In genomic region chr4:69025191-69025998, GRCh38 we compare ENCODE assay signal across 8 cellular contexts.
DNase-seq lines count a peak whose midpoint lies in the region; ATAC-seq and TF ChIP-seq lines count a peak whose summit lies in the region.

No MANE protein-coding gene starts in this region.

- no peaks in the 10 kb centered on the region for H3K4me1 Mint-ChIP-seq in CD8-positive, alpha-beta memory T cell

- POLR2A ChIA-PET in HEK293T (lab: Yijun Ruan, JAX), result interaction anchor here (0.6 kb wide), 1 partner anchor 568 kb away, joined by 3 read pairs; no protein-coding TSS in a partner anchor
- POLR2A ChIA-PET in CD8-positive, alpha-beta memory T cell (lab: Charles Lee), result no interaction called here

- H3K9me3 Mint-ChIP-seq in CD8-positive, alpha-beta memory T cell, result peaks cover 0 to 3% (median 0%) of the 10 kb centered on the region in 5 donors

- no peak overlapping the region for H3K4me3 Mint-ChIP-seq in CD8-positive, alpha-beta memory T cell

- peak; percentile 88 for ATAC-seq in GM18498 (IDR thresholded peaks at IDR 0.05; ENCODE audit: unreplicated experiment)

- no peaks in the 10 kb centered on the region for H3K36me3 ChIP-seq in NT2/D1 (ENCODE audit: insufficient read depth, insufficient read length, low read length)
- no peaks in the 10 kb centered on the region for H3K36me3 ChIP-seq in CD8-positive, alpha-beta memory T cell (ENCODE audit: insufficient read depth, low read length)

- no peaks in the 10 kb centered on the region for H3K36me3 Mint-ChIP-seq in CD8-positive, alpha-beta memory T cell

- H3K9me3 ChIP-seq in NT2/D1 (ENCODE audit: insufficient read depth, low read length), result no peaks in the 10 kb centered on the region
- no peaks in the 10 kb centered on the region for H3K9me3 ChIP-seq in CD8-positive, alpha-beta memory T cell (ENCODE audit: low read length)

- no peak overlapping the region for H3K27ac ChIP-seq in CD8-positive, alpha-beta memory T cell (ENCODE audit: low read depth, low read length)

- H3K27me3 Mint-ChIP-seq in CD8-positive, alpha-beta memory T cell, result no peaks in the 10 kb centered on the region

- DNase-seq in HEK293T (ENCODE audit: extremely low spot score) (peak; percentile 41), NT2/D1 (ENCODE audit: low read depth, low spot score) (peak; percentile 9), left kidney (ENCODE audit: low read depth, low spot score) (peak; percentile 51), Ammon's horn (ENCODE audit: low spot score) (no peak), activated gamma-delta T cell treated with Interleukin-2 at 50 U/mL for 16 hours (no peak)
- no peak for DNase-seq in CD8-positive, alpha-beta memory T cell
- DNase-seq in stimulated activated CD4-positive, alpha-beta T cell treated with anti-CD3 and anti-CD28 coated beads, Interleukin-1b, Interleukin-23, amount 100 ng/mL, for 48 hours, result no peak

- H3K27ac Mint-ChIP-seq in CD8-positive, alpha-beta memory T cell, result no peak overlapping the region

- no peak overlapping the region for H3K4me3 ChIP-seq in NT2/D1 (ENCODE audit: insufficient read length, low read depth)
- H3K4me3 ChIP-seq in CD8-positive, alpha-beta memory T cell (ENCODE audit: low read length), result no peak overlapping the region

- CTCF ChIA-PET in HEK293T (lab: Yijun Ruan, JAX), result no interaction called here
- CTCF ChIA-PET in CD8-positive, alpha-beta memory T cell (lab: Charles Lee), result no interaction called here

- no peaks in the 10 kb centered on the region for H3K4me1 ChIP-seq in NT2/D1 (ENCODE audit: insufficient read depth, insufficient read length)
- no peaks in the 10 kb centered on the region for H3K4me1 ChIP-seq in CD8-positive, alpha-beta memory T cell (ENCODE audit: insufficient read depth, low read length)

- no peak overlapping the region for H3K9ac ChIP-seq in NT2/D1 (ENCODE audit: insufficient read length, low read depth)

- no peaks in the 10 kb centered on the region for H3K27me3 ChIP-seq in NT2/D1 (ENCODE audit: insufficient read depth, insufficient read length)
- H3K27me3 ChIP-seq in CD8-positive, alpha-beta memory T cell (ENCODE audit: insufficient read depth, low read length, poor library complexity, severe bottlenecking), result no peaks in the 10 kb centered on the region

TF ChIP-seq in HEK293T, 16 proteins besides CTCF, POLR2A, EP300 and RAD21:
- TF ChIP-seq HDGF (IDR thresholded peaks at IDR 0.05; ENCODE audit: borderline replicate concordance), result no peak
- no peak for TF ChIP-seq TARDBP (IDR thresholded peaks at IDR 0.05)
- no peak for TF ChIP-seq FOXM1 (IDR thresholded peaks at IDR 0.05; ENCODE audit: borderline replicate concordance)
- no peak for TF ChIP-seq L3MBTL2 (conservative IDR thresholded peaks at IDR 0.05)
- TF ChIP-seq FOXK2 (IDR thresholded peaks at IDR 0.05), result no peak
- TF ChIP-seq SP1 (IDR thresholded peaks at IDR 0.05), result no peak
- no peak for TF ChIP-seq CTBP1 (IDR thresholded peaks at IDR 0.05; ENCODE audit: borderline replicate concordance)

Comparison
In these comparisons a context has a peak if more than half of its experiments do, and no peak if none do; other contexts are left out.
1. DNase-seq: peak in HEK293T (single experiment), NT2/D1 (single experiment) and left kidney (single experiment); none in CD8-positive, alpha-beta memory T cell (0 of 5), Ammon's horn (single experiment), stimulated activated CD4-positive, alpha-beta T cell treated with anti-CD3 and anti-CD28 coated beads, Interleukin-1b, Interleukin-23, amount 100 ng/mL, for 48 hours (single experiment) and activated gamma-delta T cell treated with Interleukin-2 at 50 U/mL for 16 hours (single experiment).